ENCODE assay signal across 11 cellular contexts in the genomic region with DNA sequence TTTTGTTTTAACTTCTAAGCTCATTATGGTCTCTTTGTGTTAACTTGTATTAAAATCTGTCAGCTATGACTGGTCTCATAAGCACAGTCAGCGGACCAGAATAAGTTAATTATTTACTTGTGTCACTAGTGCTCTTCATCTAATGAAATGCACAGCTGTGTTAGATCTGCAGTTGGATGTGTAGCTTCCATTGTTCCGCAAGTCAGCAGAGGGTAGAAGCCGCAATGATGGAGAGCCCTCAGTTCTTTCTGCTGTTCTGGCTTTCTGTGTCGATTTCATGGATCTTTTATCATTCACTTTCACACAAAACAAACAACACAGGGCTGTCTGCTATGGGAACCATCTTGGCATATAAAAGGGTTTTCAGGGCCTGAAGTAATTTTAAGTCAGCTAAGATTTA.
DNase-seq lines count a peak whose midpoint lies in the region; ATAC-seq and TF ChIP-seq lines count a peak whose summit lies in the region.
"Had no signal": no experiment of that assay in that cellular context is flagged by ENCODE, and none has a peak within 500 bp of the region (broad histone marks: within the 10 kb centered on the region; RNA-seq: fewer than 3 reads in every experiment).

No MANE protein-coding gene starts in this region.

- H3K79me2 ChIP-seq in SK-N-SH (ENCODE audit: insufficient read depth) (no peaks in the 10 kb centered on the region), Karpas-422 (ENCODE audit: low read length) (no peaks in the 10 kb centered on the region)

- H3K27ac ChIP-seq in SK-N-SH (ENCODE audit: low read depth in 2 of 2, low read length in 1 of 2) (no peak overlapping the region), SJCRH30 (peak overlapping the region; percentile 25; the same call in 1 of the 2 replicates), Karpas-422 (ENCODE audit: low read length) (no peak overlapping the region), thyroid gland (peak overlapping the region in 1 of 3 donors; percentile 35)

- no peak overlapping the region for H3K4me2 ChIP-seq in SK-N-SH
- H3K4me2 ChIP-seq in Karpas-422 (ENCODE audit: low read depth, low read length, poor library complexity, severe bottlenecking) = no peak overlapping the region

- intact Hi-C loops in sciatic nerve (cut with DNase I) = no loop called here
- intact Hi-C loops in thyroid gland (cut with DNase I) = no loop called here

- peaks cover 7 to 11% of the 10 kb centered on the region in 2 experiments for H3K36me3 ChIP-seq in SK-N-SH (replicated peaks in 1 of 2; ENCODE audit: control insufficient read depth in 1 of 2, insufficient read depth in 2 of 2, low read length in 1 of 2)
- H3K36me3 ChIP-seq in SJCRH30 = no peaks in the 10 kb centered on the region; the same call in 1 of the 2 replicates
- H3K36me3 ChIP-seq in Karpas-422 (ENCODE audit: insufficient read depth, low read length) = 0 out of 2 replicates have a peak, but pooled peaks cover 3% of the 10 kb centered on the region
- no peaks in the 10 kb centered on the region for H3K36me3 ChIP-seq in thyroid gland

- POLR2A ChIA-PET in SK-N-SH (lab: Yijun Ruan, JAX) = no interaction called here

- peak; percentile 26 for DNase-seq in SK-N-SH
- DNase-seq in SJCRH30 = peak; percentile 6 to 41
- DNase-seq in kidney tubule cell (ENCODE audit: low spot score) = peak; percentile 83
- no peak for DNase-seq in Karpas-422
- no peak for DNase-seq in activated CD8-positive, alpha-beta memory T cell treated with anti-CD3 and anti-CD28 coated beads, Interleukin-2, amount 50 U/mL, for 48 hours
- DNase-seq in sciatic nerve (ENCODE audit: low spot score) = no peak
- no peak for DNase-seq in thyroid gland
- DNase-seq: activated CD4-positive, alpha-beta T cell treated with anti-CD3 and anti-CD28 coated beads for 4 hours; T-cell; trophoblast cell had no signal

- no peak for TF ChIP-seq POLR2A in thyroid gland (IDR thresholded peaks at IDR 0.05)

- TF ChIP-seq CTCF in SK-N-SH (IDR thresholded peaks at IDR 0.05) = no peak
- TF ChIP-seq CTCF in thyroid gland (IDR thresholded peaks at IDR 0.05) = no peak

- no peaks in the 10 kb centered on the region for H4K20me1 ChIP-seq in SK-N-SH (ENCODE audit: insufficient read depth)
- H4K20me1 ChIP-seq in Karpas-422 (ENCODE audit: insufficient read depth, low read depth, low read length) = no peaks in the 10 kb centered on the region

- H3K9me3 ChIP-seq in SK-N-SH (no peaks in the 10 kb centered on the region), SJCRH30 (replicated peaks) (no peaks in the 10 kb centered on the region), Karpas-422 (ENCODE audit: low read length) (no peaks in the 10 kb centered on the region), thyroid gland (no peaks in the 10 kb centered on the region)

- no peak for TF ChIP-seq RAD21 in SK-N-SH (IDR thresholded peaks at IDR 0.05; ENCODE audit: low read length)

- no peaks in the 10 kb centered on the region for H3K27me3 ChIP-seq in SK-N-SH (ENCODE audit: insufficient read depth)
- H3K27me3 ChIP-seq in SJCRH30 = no peaks in the 10 kb centered on the region
- H3K27me3 ChIP-seq in Karpas-422 (ENCODE audit: low read length) = no peaks in the 10 kb centered on the region
- H3K27me3 ChIP-seq in thyroid gland = no peaks in the 10 kb centered on the region

- 83% methylated on average over 4 of the region's 4 CpGs for WGBS in SK-N-SH (ENCODE audit: low lambda C conversion rate)
- WGBS in thyroid gland, 2 donors = 75 to 76% methylated on average over 4 of the region's 4 CpGs

- H3K4me3 ChIP-seq in SK-N-SH (ENCODE audit: low read depth in 2 of 2, low read length in 1 of 2) (no peak overlapping the region), SJCRH30 (no peak overlapping the region), Karpas-422 (ENCODE audit: low read length) (no peak overlapping the region), thyroid gland (replicated peaks in 1 of 3) (no peak overlapping the region)

- ATAC-seq in SK-N-SH treated with all-trans-retinoic acid at 6 μM for 48 hours = no peak
- ATAC-seq in sciatic nerve = no peak
- ATAC-seq: T-cell had no signal

- H2AFZ ChIP-seq in SK-N-SH (ENCODE audit: low read depth) = no peak overlapping the region
- H2AFZ ChIP-seq in Karpas-422 (ENCODE audit: low read length) = no peak overlapping the region

- H3K9ac ChIP-seq in SK-N-SH (no peak overlapping the region), Karpas-422 (ENCODE audit: low read length) (no peak overlapping the region)

- no peaks in the 10 kb centered on the region for H3F3A ChIP-seq in SK-N-SH (replicated peaks; ENCODE audit: insufficient read depth)

- no peak for TF ChIP-seq EP300 in SK-N-SH (IDR thresholded peaks at IDR 0.05; ENCODE audit: borderline replicate concordance in 1 of 2, low read depth in 1 of 2, low read length in 1 of 2)

- H3K9me2 ChIP-seq in SK-N-SH = no peaks in the 10 kb centered on the region
- H3K9me2 ChIP-seq in Karpas-422 (replicated peaks; ENCODE audit: insufficient read depth, low read length) = no peaks in the 10 kb centered on the region

- H3K4me1 ChIP-seq in SK-N-SH (ENCODE audit: control insufficient read depth in 1 of 2, insufficient read depth in 2 of 2, low read depth in 1 of 2, low read length in 1 of 2) (peaks cover 0 to 7% of the 10 kb centered on the region in 2 experiments; a peak in 2 of 4 replicates), SJCRH30 (peaks cover 2% of the 10 kb centered on the region; the same call in 1 of the 2 replicates), Karpas-422 (ENCODE audit: low read length) (no peaks in the 10 kb centered on the region), thyroid gland (peaks cover 8 to 17% of the 10 kb centered on the region in 2 donors)

- CTCF ChIA-PET in SK-N-SH (lab: Yijun Ruan, JAX) = interaction anchor here (1.8 kb wide), 1 partner anchor 425 kb away, joined by 5 read pairs; no protein-coding TSS in a partner anchor

TF ChIP-seq in SK-N-SH, 30 proteins besides CTCF, POLR2A, EP300 and RAD21 (continues in another document):
- no peak for TF ChIP-seq NFIC (IDR thresholded peaks at IDR 0.05; ENCODE audit: borderline replicate concordance)
- no peak for TF ChIP-seq RXRA (IDR thresholded peaks at IDR 0.05; ENCODE audit: borderline replicate concordance, low read depth)
- TF ChIP-seq NRF1 (IDR thresholded peaks at IDR 0.05; ENCODE audit: low read depth, low read length) = no peak
- no peak for TF ChIP-seq GABPA (IDR thresholded peaks at IDR 0.05; ENCODE audit: low read depth)
- no peak for TF ChIP-seq SMC3 (IDR thresholded peaks at IDR 0.05; ENCODE audit: low read depth, low read length)
- no peak for TF ChIP-seq TAF1 (IDR thresholded peaks at IDR 0.05; ENCODE audit: borderline replicate concordance, low read depth, low read length)
- TF ChIP-seq USF2 (IDR thresholded peaks at IDR 0.05; ENCODE audit: borderline replicate concordance, low read depth, low read length) = no peak
- TF ChIP-seq MEF2A (IDR thresholded peaks at IDR 0.05; ENCODE audit: borderline replicate concordance, low read depth) = no peak
- TF ChIP-seq SIN3A (IDR thresholded peaks at IDR 0.05; ENCODE audit: borderline replicate concordance, low read depth, low read length) = no peak
- no peak for TF ChIP-seq RCOR1 (IDR thresholded peaks at IDR 0.05; ENCODE audit: low read length)
- no peak for TF ChIP-seq CHD2 (IDR thresholded peaks at IDR 0.05; ENCODE audit: low read length, partially characterized antibody)

TF ChIP-seq in SK-N-SH treated with all-trans-retinoic acid at 6 μM for 48 hours, 23 proteins besides CTCF, POLR2A, EP300 and RAD21 (continues in another document):
- no peak for TF ChIP-seq TSHZ2 (CRISPR knock-in tag; IDR thresholded peaks at IDR 0.05)
- no peak for TF ChIP-seq PATZ1 (CRISPR knock-in tag; IDR thresholded peaks at IDR 0.05; ENCODE audit: borderline replicate concordance)
- no peak for TF ChIP-seq ZC3H10 (CRISPR knock-in tag; IDR thresholded peaks at IDR 0.05)
- no peak for TF ChIP-seq ZFP3 (CRISPR knock-in tag; IDR thresholded peaks at IDR 0.05)

Comparison
In these comparisons a context has a peak if more than half of its experiments do, and no peak if none do; other contexts are left out.
1. DNase-seq: peak in SK-N-SH (single experiment), SJCRH30 (2 of 2) and kidney tubule cell (single experiment); none in Karpas-422 (single experiment), activated CD8-positive, alpha-beta memory T cell treated with anti-CD3 and anti-CD28 coated beads, Interleukin-2, amount 50 U/mL, for 48 hours (single experiment), sciatic nerve (single experiment) and thyroid gland (0 of 2).